ENCODE assay signal across 10 cellular contexts in the genomic region with DNA sequence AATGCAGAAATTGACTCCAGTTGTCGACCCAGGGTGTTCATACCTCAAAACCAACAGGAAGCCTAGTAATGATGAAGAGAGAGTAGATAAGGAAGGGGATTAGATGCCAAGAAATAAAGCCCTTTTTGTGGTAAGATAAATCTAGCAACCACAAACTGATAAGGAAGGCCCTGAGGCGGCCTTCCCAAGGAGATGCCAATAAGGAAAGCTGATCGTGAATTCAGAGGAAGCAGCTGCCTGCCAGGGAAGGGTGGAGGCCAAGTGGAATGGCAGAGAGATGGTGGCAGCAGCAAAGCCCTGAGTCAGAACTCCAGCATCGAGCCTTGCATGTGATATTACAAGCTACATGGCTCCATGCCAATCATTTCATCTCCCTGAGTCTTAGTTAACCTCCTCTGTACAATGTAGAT.
A peak's percentile ranks its signal among the peaks of the same experiment; 100 is the strongest.
DNase-seq lines count a peak whose midpoint lies in the region; ATAC-seq, FAIRE-seq and TF ChIP-seq lines count a peak whose summit lies in the region.
"Had no signal": no experiment of that assay in that cellular context is flagged by ENCODE, and none has a peak within 500 bp of the region (broad histone marks: within the 10 kb centered on the region; RNA-seq: fewer than 3 reads in every experiment).

No MANE protein-coding gene starts in this region.

- no peak for TF ChIP-seq EP300 in K562 (IDR thresholded peaks at IDR 0.05; ENCODE audit: low read length)

- H3K79me2 ChIP-seq in K562 (ENCODE audit: control insufficient read depth, insufficient read depth, low read length) (no peaks in the 10 kb centered on the region), mesendoderm (ENCODE audit: control insufficient read depth, insufficient read depth, low read length) (no peaks in the 10 kb centered on the region)

- H3K9me3 ChIP-seq in BE2C (no peaks in the 10 kb centered on the region), K562 (replicated peaks; ENCODE audit: control insufficient read depth, insufficient read depth, low read depth, low read length) (no peaks in the 10 kb centered on the region)

- peak; percentile 15 for DNase-seq in BE2C
- peak; percentile 77 for DNase-seq in KBM-7
- DNase-seq in K562 (ENCODE audit: extremely low read depth in 1 of 4, low spot score in 3 of 4) = no peak
- peak; percentile 90 for DNase-seq in mesendoderm
- no peak for DNase-seq in NCI-H1048 (lab: John Stamatoyannopoulos, UW)
- no peak for DNase-seq in G401 (ENCODE audit: low spot score)
- DNase-seq: effector memory CD4-positive, alpha-beta T cell had no signal

- no peak overlapping the region for H4K5ac ChIP-seq in mesendoderm (ENCODE audit: low read length)

- POLR2A ChIA-PET in K562 (lab: Yijun Ruan, JAX) = no interaction called here

- no peak overlapping the region for H4K8ac ChIP-seq in mesendoderm (ENCODE audit: low read depth, low read length)

- H3K4me3 ChIP-seq in BE2C (ENCODE audit: low read depth, low read length) = no peak overlapping the region
- H3K4me3 ChIP-seq in K562 = no peak overlapping the region
- H3K4me3 ChIP-seq in mesendoderm (ENCODE audit: low read length) = no peak overlapping the region

- H3K4me1 ChIP-seq in BE2C = no peaks in the 10 kb centered on the region
- no peaks in the 10 kb centered on the region; a peak in 1 of 5 replicates for H3K4me1 ChIP-seq in K562 (replicated peaks in 1 of 2; ENCODE audit: control insufficient read depth in 2 of 2, insufficient read depth in 2 of 2, low read length in 2 of 2)
- H3K4me1 ChIP-seq in mesendoderm (ENCODE audit: control insufficient read depth, low read depth, low read length) = peaks cover 8% of the 10 kb centered on the region

- H3K4me2 ChIP-seq in K562 (ENCODE audit: insufficient read depth, low read length) (no peak overlapping the region), mesendoderm (ENCODE audit: low read length) (no peak overlapping the region)

- no peak overlapping the region for H3K18ac ChIP-seq in mesendoderm (ENCODE audit: low read length)

- H4K20me1 ChIP-seq in K562 (replicated peaks; ENCODE audit: control insufficient read depth, insufficient read depth, low read length) = no peaks in the 10 kb centered on the region

- TF ChIP-seq CTCF in BE2C (IDR thresholded peaks at IDR 0.05; ENCODE audit: low read depth, low read length) = no peak
- no peak for TF ChIP-seq CTCF in K562 (IDR thresholded peaks at IDR 0.05 in 2 of 3, conservative IDR thresholded peaks at IDR 0.05 in 1 of 3; ENCODE audit: insufficient read depth in 2 of 3, low read depth in 1 of 3, low read length in 3 of 3)

- TF ChIP-seq RAD21 in K562 (CRISPR knock-in tag; conservative IDR thresholded peaks at IDR 0.05 in 1 of 2, IDR thresholded peaks at IDR 0.05 in 1 of 2) = no peak

- no peak overlapping the region for H2BK120ac ChIP-seq in mesendoderm (ENCODE audit: low read depth, low read length)

- no peak overlapping the region for H2BK5ac ChIP-seq in mesendoderm (ENCODE audit: low read length)

- no peak overlapping the region for H2AFZ ChIP-seq in K562 (ENCODE audit: low read depth, low read length)

- FAIRE-seq in K562 (lab: Jason Lieb, UNC) = no peak

- no peak for TF ChIP-seq POLR2A in K562 (conservative IDR thresholded peaks at IDR 0.05)

- no peaks in the 10 kb centered on the region for H3K9me1 ChIP-seq in K562 (ENCODE audit: control insufficient read depth, insufficient read depth, low read length)

- intact Hi-C loops in K562 (cut with micrococcal nuclease) = no loop called here

- H3K4ac ChIP-seq in mesendoderm (ENCODE audit: low read depth, low read length) = no peak overlapping the region

- 0% methylated on average over 3 of the region's 4 CpGs for WGBS in K562 (ENCODE audit: insufficient coverage, low coverage, missing lambda C conversion rate)
- WGBS in mesendoderm (ENCODE audit: extremely low coverage, insufficient coverage, low lambda C conversion rate) = no CpG with 5 or more reads among the region's 4 CpGs

- BruUV-seq in K562 (replicated peaks; lab: Mats Ljungman, UMichigan) = no TSS peak

- in situ Hi-C loops in KBM-7 (cut with MboI; ENCODE audit: low pct_unique_long_range_greater_than_20kb, low sequenced_read_pairs) (no loop called here), K562 (cut with MboI) (no loop called here), G401 (cut with HindIII; ENCODE audit: low sequenced_read_pairs) (no loop called here)

- ATAC-seq in K562 = no peak
- no peak for ATAC-seq in GM21381 (IDR thresholded peaks at IDR 0.05; ENCODE audit: unreplicated experiment)
- no peak for ATAC-seq in GM18511 (IDR thresholded peaks at IDR 0.05; ENCODE audit: unreplicated experiment)
- ATAC-seq: naive thymus-derived CD4-positive, alpha-beta T cell had no signal

- H3K79me1 ChIP-seq in mesendoderm (ENCODE audit: low read length) = no peaks in the 10 kb centered on the region

- H3K9ac ChIP-seq in K562 (ENCODE audit: insufficient read depth in 1 of 2, low read depth in 2 of 2, low read length in 2 of 2) (no peak overlapping the region), mesendoderm (ENCODE audit: low read length) (no peak overlapping the region)

- CTCF ChIA-PET in K562 (lab: Yijun Ruan, JAX; ENCODE audit: low intra/inter-chr PET ratio) = no interaction called here

- H3K27ac ChIP-seq in K562 (ENCODE audit: extremely low read depth, low read depth, low read length) = no peak overlapping the region
- H3K27ac ChIP-seq in mesendoderm (ENCODE audit: low read depth, low read length) = no peak overlapping the region

- no peak overlapping the region for H3K56ac ChIP-seq in mesendoderm (ENCODE audit: low read length)

- H3K36me3 ChIP-seq in BE2C (no peaks in the 10 kb centered on the region), K562 (ENCODE audit: control insufficient read depth, insufficient read depth, low read length) (no peaks in the 10 kb centered on the region), mesendoderm (ENCODE audit: control insufficient read depth, insufficient read depth, low read length) (no peaks in the 10 kb centered on the region)

- H2AK5ac ChIP-seq in mesendoderm (ENCODE audit: low read length) = no peak overlapping the region

- peak overlapping the region; percentile 58 for H2BK15ac ChIP-seq in mesendoderm (replicated peaks; ENCODE audit: low read depth)

- no peaks in the 10 kb centered on the region; the same call in 1 of the 2 replicates for H3K27me3 ChIP-seq in BE2C
- H3K27me3 ChIP-seq in K562 (ENCODE audit: control insufficient read depth in 2 of 2, insufficient read depth in 2 of 2, low read length in 2 of 2) = no peaks in the 10 kb centered on the region
- no peaks in the 10 kb centered on the region for H3K27me3 ChIP-seq in mesendoderm (ENCODE audit: insufficient read depth, low read length, poor library complexity)

- H3K23ac ChIP-seq in mesendoderm (ENCODE audit: low read length) = no peak overlapping the region

TF ChIP-seq in K562, 482 proteins besides CTCF, POLR2A, EP300 and RAD21:
- TF ChIP-seq ZNF561 (CRISPR knock-in tag; conservative IDR thresholded peaks at IDR 0.05) = no peak
- 0 out of 2 replicates have a peak, but pooled peaks have one; percentile 12 for TF ChIP-seq NFIC (IDR thresholded peaks at IDR 0.05)

Comparison
In these comparisons a context has a peak if more than half of its experiments do, and no peak if none do; other contexts are left out.
1. DNase-seq: peak in BE2C (single experiment), KBM-7 (single experiment) and mesendoderm (single experiment); none in K562 (0 of 4), NCI-H1048 (single experiment) and G401 (single experiment).